In the genomic region with DNA sequence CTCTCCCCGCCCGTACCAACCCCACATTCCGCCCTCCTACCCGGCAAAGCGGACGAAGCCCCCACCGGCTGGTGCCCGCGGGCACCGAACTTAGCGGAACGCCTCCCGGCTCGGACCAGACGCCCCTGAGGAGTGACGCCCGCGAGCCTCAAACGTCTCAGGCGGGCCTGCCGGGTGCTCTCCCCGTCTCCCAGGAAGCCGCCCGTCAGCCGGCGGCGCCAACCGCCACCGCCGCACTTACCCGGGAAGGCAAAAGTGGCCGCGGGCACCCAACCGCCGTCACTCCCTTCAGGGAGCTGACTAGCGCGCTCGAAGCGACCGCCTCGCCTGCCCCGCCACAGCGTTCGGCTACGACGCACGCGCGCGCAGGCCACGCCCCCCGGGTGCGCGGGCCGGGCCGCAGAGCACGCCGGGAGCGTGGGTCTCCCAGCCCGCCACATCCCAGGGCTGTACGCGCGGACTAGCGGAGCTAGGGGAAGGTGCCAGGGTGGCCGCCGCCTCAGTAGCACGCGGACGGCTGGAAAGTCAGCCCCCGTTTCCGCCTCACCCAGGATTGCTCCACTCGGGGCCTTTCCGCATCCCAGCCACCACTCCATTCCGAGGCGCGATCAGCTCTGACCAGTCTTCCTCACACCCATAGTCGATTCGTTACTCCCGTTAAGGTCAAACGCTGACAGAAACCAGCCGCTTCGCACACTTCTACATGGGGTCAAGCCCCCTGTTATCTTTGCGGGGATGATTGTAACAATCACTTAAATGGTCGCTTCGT, we compare ENCODE assay signal across 8 cellular contexts.
DNase-seq lines count a peak whose midpoint lies in the region; ATAC-seq lines count a peak whose summit lies in the region.

A gene (minus strand): TSS at position 346 of the 769 bp plus-strand sequence. CDS start 3,760 bp downstream, outside the sequence.

- DNase-seq in AG08395 (ENCODE audit: low spot score) (peak; percentile 95), NCI-H2171 treated with DMSO at 0.1 percent for 48 hours (lab: John Stamatoyannopoulos, UW) (peak; percentile 83), iris pigment epithelial cell (ENCODE audit: low read depth) (peak; percentile 83)
- peak; percentile 71 for DNase-seq in activated CD4-positive, CD25-positive, alpha-beta regulatory T cell treated with anti-CD3 and anti-CD28 coated beads, Interleukin-2, amount 50 U/mL, for 16 hours (ENCODE audit: low read depth, low spot score)
- DNase-seq in central memory CD4-positive, alpha-beta T cell, result peak; percentile 89
- DNase-seq in stimulated activated CD4-positive, alpha-beta T cell treated with anti-CD3 and anti-CD28 coated beads, Interleukin-12 subunit alpha, Interleukin-12 subunit beta, amount 100 ng/mL, for 4 hours, result peak; percentile 85

- ATAC-seq in GM18870 (IDR thresholded peaks at IDR 0.05; ENCODE audit: unreplicated experiment) (peak; percentile 75), HG03103 (IDR thresholded peaks at IDR 0.05; ENCODE audit: low read depth, unreplicated experiment) (peak; percentile 91)

Comparison
In these comparisons a context has a peak if more than half of its experiments do, and no peak if none do; other contexts are left out.
1. Peak in every context shown above with its lines: DNase-seq and ATAC-seq.